ENCODE assay signal across 10 cellular contexts in genomic region chr17:82101301-82101715, GRCh38. TPM values are rescaled to one million over a fixed set of nuclear protein-coding genes. Genes with fewer than 3 reads are reported as not detected.
DNase-seq lines count a peak whose midpoint lies in the region; ATAC-seq and TF ChIP-seq lines count a peak whose summit lies in the region.
"Had no signal": no experiment of that assay in that cellular context is flagged by ENCODE, and none has a peak within 500 bp of the region (broad histone marks: within the 10 kb centered on the region; RNA-seq: fewer than 3 reads in every experiment).

No MANE protein-coding gene starts in this region.

- intact Hi-C loops in natural killer cell (cut with micrococcal nuclease) = no loop called here
- intact Hi-C loops in uterus (cut with DNase I; ENCODE audit: low total_unique reads) = no loop called here

- no peak for TF ChIP-seq CTCF in natural killer cell (IDR thresholded peaks at IDR 0.05)
- no peak for TF ChIP-seq CTCF in mesothelial cell of epicardium (IDR thresholded peaks at IDR 0.05; ENCODE audit: unreplicated experiment)
- TF ChIP-seq CTCF in uterus (IDR thresholded peaks at IDR 0.05) = no peak

- peak overlapping the region; percentile 9 for H3K4me3 Mint-ChIP-seq in natural killer cell
- H3K4me3 Mint-ChIP-seq in natural killer cell treated with Interleukin-12 subunit alpha and Interleukin-12 subunit beta and Interleukin-15 and Interleukin-18, amount 100 ng/mL, for 72 hours = no peak overlapping the region
- peak overlapping the region; percentile 22 for H3K4me3 Mint-ChIP-seq in mesothelial cell of epicardium

- H3K4me1 Mint-ChIP-seq in natural killer cell (peaks cover 11 to 17% of the 10 kb centered on the region in 2 donors), mesothelial cell of epicardium (peaks cover 39% of the 10 kb centered on the region)
- H3K4me1 Mint-ChIP-seq in natural killer cell treated with Interleukin-12 subunit alpha and Interleukin-12 subunit beta and Interleukin-15 and Interleukin-18, amount 100 ng/mL, for 72 hours (ENCODE audit: low read depth in 2 of 2) = peaks cover 5 to 6% of the 10 kb centered on the region in 2 donors

- H3K9me3 ChIP-seq in SK-N-MC (ENCODE audit: low read depth, low read length) = no peaks in the 10 kb centered on the region
- no peaks in the 10 kb centered on the region for H3K9me3 ChIP-seq in uterus
- H3K9me3 ChIP-seq: esophagus muscularis mucosa, Peyer's patch had no signal

- no peak for ATAC-seq in natural killer cell
- ATAC-seq in natural killer cell treated with Interleukin-12 subunit alpha and Interleukin-12 subunit beta and Interleukin-15 and Interleukin-18, amount 100 ng/mL, for 72 hours = no peak

- H3K27ac ChIP-seq in SK-N-MC = peak overlapping the region; percentile 60
- no peak overlapping the region for H3K27ac ChIP-seq in uterus

- H3K36me3 ChIP-seq in SK-N-MC (ENCODE audit: insufficient read depth, low read length) (peaks cover 2% of the 10 kb centered on the region; the same call in 1 of the 2 replicates), uterus (no peaks in the 10 kb centered on the region)
- H3K36me3 ChIP-seq: Peyer's patch had no signal

- H3K9me3 Mint-ChIP-seq in natural killer cell (no peaks in the 10 kb centered on the region), mesothelial cell of epicardium (no peaks in the 10 kb centered on the region)
- H3K9me3 Mint-ChIP-seq in natural killer cell treated with Interleukin-12 subunit alpha and Interleukin-12 subunit beta and Interleukin-15 and Interleukin-18, amount 100 ng/mL, for 72 hours = no peaks in the 10 kb centered on the region

- peaks cover 0 to 21% of the 10 kb centered on the region in 2 donors for H3K4me1 ChIP-seq in uterus

- H3K4me3 ChIP-seq in SK-N-MC (no peak overlapping the region), uterus (no peak overlapping the region)
- H3K4me3 ChIP-seq: esophagus muscularis mucosa, Peyer's patch had no signal

- H3K36me3 Mint-ChIP-seq in natural killer cell (no peaks in the 10 kb centered on the region), mesothelial cell of epicardium (no peaks in the 10 kb centered on the region)
- no peaks in the 10 kb centered on the region for H3K36me3 Mint-ChIP-seq in natural killer cell treated with Interleukin-12 subunit alpha and Interleukin-12 subunit beta and Interleukin-15 and Interleukin-18, amount 100 ng/mL, for 72 hours

- H3K9ac ChIP-seq in SK-N-MC (ENCODE audit: insufficient read length) = no peak overlapping the region

- H3K27me3 Mint-ChIP-seq in natural killer cell (ENCODE audit: low read depth in 2 of 2) (no peaks in the 10 kb centered on the region), mesothelial cell of epicardium (ENCODE audit: low read depth) (no peaks in the 10 kb centered on the region)
- no peaks in the 10 kb centered on the region for H3K27me3 Mint-ChIP-seq in natural killer cell treated with Interleukin-12 subunit alpha and Interleukin-12 subunit beta and Interleukin-15 and Interleukin-18, amount 100 ng/mL, for 72 hours

- H3K27me3 ChIP-seq in uterus = no peaks in the 10 kb centered on the region
- H3K27me3 ChIP-seq: esophagus muscularis mucosa, Peyer's patch had no signal

- no peak for TF ChIP-seq POLR2A in uterus (IDR thresholded peaks at IDR 0.05)

- DNase-seq in natural killer cell = no peak
- DNase-seq in natural killer cell treated with Interleukin-12 subunit alpha and Interleukin-12 subunit beta and Interleukin-15 and Interleukin-18, amount 100 ng/mL, for 72 hours (ENCODE audit: low spot score) = no peak
- no peak for DNase-seq in SK-N-MC (ENCODE audit: low read depth, low spot score)
- DNase-seq in mesothelial cell of epicardium (ENCODE audit: low spot score in 2 of 2, unreplicated experiment in 2 of 2) = no peak
- peak; percentile 15 to 18 for DNase-seq in uterus
- no peak for DNase-seq in iPS-NIHi7 (ENCODE audit: extremely low spot score)
- no peak for DNase-seq in activated T-cell treated with anti-CD3 and anti-CD28 coated beads for 4 hours
- DNase-seq in anterior cingulate cortex (lab: John Stamatoyannopoulos, UW) = no peak
- DNase-seq: Peyer's patch had no signal

- no peak overlapping the region for H3K27ac Mint-ChIP-seq in natural killer cell
- H3K27ac Mint-ChIP-seq in natural killer cell treated with Interleukin-12 subunit alpha and Interleukin-12 subunit beta and Interleukin-15 and Interleukin-18, amount 100 ng/mL, for 72 hours = no peak overlapping the region
- peak overlapping the region; percentile 78 for H3K27ac Mint-ChIP-seq in mesothelial cell of epicardium

RNA-seq across cellular contexts. Expression of gene FASN, which starts 3.3 kb away (rescaled TPM):
- total RNA-seq in natural killer cell (10 to 100 TPM; 53.8 to 56.2 (median 54.0) TPM), mesothelial cell of epicardium (227 to 230 TPM (median 229 TPM) in 3 replicates), uterus (10 to 100 TPM in 2 of 4 donors, 1 to 10 TPM in 2; 5.3 to 59.4 (median 23.4) TPM)
- total RNA-seq in natural killer cell treated with Interleukin-12 subunit alpha and Interleukin-12 subunit beta and Interleukin-15 and Interleukin-18, amount 100 ng/mL, for 72 hours = 100 to 1,000 TPM; 195 to 451 TPM

RNA-seq across cellular contexts. Expression of gene DUS1L, which starts 35.7 kb away (rescaled TPM):
- total RNA-seq in natural killer cell (100 to 1,000 TPM; 122 to 144 (median 136) TPM), mesothelial cell of epicardium (87.3 to 94.9 TPM (median 87.9 TPM) in 3 replicates), uterus (10 to 100 TPM; 30.2 to 70.6 (median 46.5) TPM)
- 100 to 1,000 TPM; 125 to 196 TPM for total RNA-seq in natural killer cell treated with Interleukin-12 subunit alpha and Interleukin-12 subunit beta and Interleukin-15 and Interleukin-18, amount 100 ng/mL, for 72 hours

RNA-seq across cellular contexts. Expression of gene GPS1, which starts 49.6 kb away (rescaled TPM):
- total RNA-seq in natural killer cell (10 to 100 TPM; 78.9 to 87.6 (median 85.3) TPM), mesothelial cell of epicardium (104 to 113 TPM (median 105 TPM) in 3 replicates), uterus (100 to 1,000 TPM in 1 of 4 donors, 10 to 100 TPM in 3; 76.0 to 326 (median 85.6) TPM)
- 100 to 1,000 TPM; 112 to 114 TPM for total RNA-seq in natural killer cell treated with Interleukin-12 subunit alpha and Interleukin-12 subunit beta and Interleukin-15 and Interleukin-18, amount 100 ng/mL, for 72 hours

RNA-seq across cellular contexts. Expression of gene RFNG, which starts 49.7 kb away (rescaled TPM):
- total RNA-seq in natural killer cell (10 to 100 TPM; 22.7 to 26.7 (median 23.2) TPM), mesothelial cell of epicardium (53.8 to 57.3 TPM (median 55.6 TPM) in 3 replicates), uterus (10 to 100 TPM; 11.8 to 33.7 (median 23.3) TPM)
- total RNA-seq in natural killer cell treated with Interleukin-12 subunit alpha and Interleukin-12 subunit beta and Interleukin-15 and Interleukin-18, amount 100 ng/mL, for 72 hours = 10 to 100 TPM; 18.2 to 23.1 TPM

Comparison
In these comparisons a context has a peak if more than half of its experiments do, and no peak if none do; other contexts are left out.
1. DNase-seq: peak in uterus (2 of 2); none in natural killer cell (single experiment), natural killer cell treated with Interleukin-12 subunit alpha and Interleukin-12 subunit beta and Interleukin-15 and Interleukin-18, amount 100 ng/mL, for 72 hours (single experiment), SK-N-MC (single experiment), mesothelial cell of epicardium (0 of 2), iPS-NIHi7 (single experiment), activated T-cell treated with anti-CD3 and anti-CD28 coated beads for 4 hours (single experiment) and anterior cingulate cortex (0 of 58).